In the genomic region with DNA sequence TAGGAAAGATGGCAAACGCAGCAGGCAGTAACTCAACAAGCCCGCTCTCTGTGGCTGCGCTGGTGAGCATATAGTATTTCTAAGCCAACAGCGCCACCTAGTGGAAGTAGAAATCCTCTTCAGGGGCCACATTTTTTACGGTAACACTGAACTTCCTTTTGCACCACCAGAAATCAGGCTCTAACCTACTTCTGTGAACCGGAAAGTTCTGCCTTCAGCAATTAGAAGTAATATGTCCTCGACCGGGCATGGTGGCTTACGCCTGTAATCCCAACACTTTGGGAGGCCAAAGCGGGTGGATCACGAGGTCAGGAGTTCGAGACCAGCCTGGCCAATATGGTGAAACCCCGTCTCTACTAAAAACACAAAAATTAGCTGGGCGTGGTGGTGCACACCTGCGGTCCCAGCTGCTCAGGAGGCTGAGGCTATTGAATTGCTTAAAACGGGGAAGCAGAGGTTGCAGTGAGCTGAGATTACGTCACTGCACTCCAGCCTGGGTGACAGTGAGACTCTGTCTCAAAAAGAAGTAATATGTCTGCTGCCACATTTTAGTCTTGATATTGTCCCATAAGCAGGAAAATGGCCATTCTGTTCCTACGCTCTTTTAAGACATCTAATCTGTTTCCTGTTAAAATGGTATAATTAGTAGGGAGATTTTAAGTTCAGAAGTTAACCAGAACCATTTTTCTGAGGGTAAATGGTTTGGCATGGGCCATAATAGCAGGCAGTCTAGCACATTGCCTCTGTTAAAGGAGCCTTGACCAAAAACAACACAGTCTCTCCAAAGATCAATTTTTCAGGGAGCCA, we compare ENCODE assay signal across 8 cellular contexts. TPM values are rescaled to one million over a fixed set of nuclear protein-coding genes. Genes with fewer than 3 reads are reported as not detected.
DNase-seq lines count a peak whose midpoint lies in the region; ATAC-seq and TF ChIP-seq lines count a peak whose summit lies in the region.

No MANE protein-coding gene starts in this region.

- peak overlapping the region; percentile 39 for H3K4me3 ChIP-seq in H7 (ENCODE audit: insufficient read depth, low read depth, low read length)
- H3K4me3 ChIP-seq in adrenal gland: peak overlapping the region in 1 of 4 donors; percentile 57
- no peak overlapping the region for H3K4me3 ChIP-seq in right atrium auricular region
- no peak overlapping the region for H3K4me3 ChIP-seq in aorta (ENCODE audit: low read length in 2 of 2)

- 19 to 31% (median 26%) methylated on average over 11 to 18 of the region's 18 CpGs for WGBS in adrenal gland, 4 donors
- 30 to 33% methylated on average over 18 of the region's 18 CpGs for WGBS in aorta, 2 donors

- H3K36me3 ChIP-seq in H7 (replicated peaks; ENCODE audit: control insufficient read depth, insufficient read depth, low read length) (no peaks in the 10 kb centered on the region), adrenal gland (replicated peaks in 1 of 2) (no peaks in the 10 kb centered on the region), right atrium auricular region (no peaks in the 10 kb centered on the region), aorta (ENCODE audit: control insufficient read depth in 1 of 2, insufficient read depth in 2 of 2, low read length in 1 of 2) (no peaks in the 10 kb centered on the region)

- H3K27me3 ChIP-seq in H7 (ENCODE audit: control insufficient read depth, insufficient read depth, low read length) (no peaks in the 10 kb centered on the region), adrenal gland (no peaks in the 10 kb centered on the region), right atrium auricular region (no peaks in the 10 kb centered on the region), aorta (ENCODE audit: control insufficient read depth in 1 of 2, insufficient read depth in 2 of 2, low read length in 1 of 2) (no peaks in the 10 kb centered on the region)

- H3K4me1 ChIP-seq in adrenal gland (replicated peaks in 1 of 2): peaks cover 0 to 7% of the 10 kb centered on the region in 2 donors
- peaks cover 0 to 5% of the 10 kb centered on the region in 2 donors for H3K4me1 ChIP-seq in right atrium auricular region
- H3K4me1 ChIP-seq in aorta (ENCODE audit: control insufficient read depth in 1 of 2, insufficient read depth in 2 of 2, low read length in 2 of 2): no peaks in the 10 kb centered on the region

- DNase-seq in DMS79 treated with DMSO at 0.1 percent for 48 hours (lab: John Stamatoyannopoulos, UW): peak; percentile 76
- DNase-seq in H7: peak; percentile 77
- DNase-seq in NCI-H1105 treated with DMSO at 0.1 percent for 48 hours (lab: John Stamatoyannopoulos, UW): peak; percentile 83
- peak; percentile 66 for DNase-seq in T follicular helper cell (ENCODE audit: low read depth)
- peak; percentile 77 to 92 (median 85) for DNase-seq in adrenal gland
- peak; percentile 87 for DNase-seq in right atrium auricular region (ENCODE audit: low spot score)
- DNase-seq in pulmonary artery endothelial cell (ENCODE audit: low read depth, low spot score): peak; percentile 44
- DNase-seq in aorta: peak; percentile 79 to 82

- intact Hi-C loops in adrenal gland (cut with DNase I) (loop anchor here (2.0 to 10.0 kb wide), 2 partner anchors 414 to 418 kb away; no protein-coding TSS in a partner anchor), aorta (cut with DNase I) (loop anchor here (1.0 to 10.0 kb wide), 3 partner anchors 419 to 494 kb away; no protein-coding TSS in a partner anchor)

- H3K9me3 ChIP-seq in adrenal gland (replicated peaks in 1 of 3) (no peaks in the 10 kb centered on the region), right atrium auricular region (no peaks in the 10 kb centered on the region), aorta (ENCODE audit: control insufficient read depth, low read length) (no peaks in the 10 kb centered on the region)

- ATAC-seq in aorta (ENCODE audit: low FRiP score): peak; percentile 96

- TF ChIP-seq CTCF in adrenal gland (IDR thresholded peaks at IDR 0.05) (peak; percentile 92 to 97 (median 96)), right atrium auricular region (IDR thresholded peaks at IDR 0.05) (peak; percentile 74 to 92)

- H3K27ac ChIP-seq in adrenal gland (peak overlapping the region in 2 of 5 donors; percentile 38 to 49), right atrium auricular region (no peak overlapping the region), aorta (ENCODE audit: low read depth in 1 of 2, low read length in 2 of 2) (no peak overlapping the region)

- no peak for TF ChIP-seq POLR2A in adrenal gland (IDR thresholded peaks at IDR 0.05)

RNA-seq across cellular contexts. Expression of gene APOBEC1, which starts 26.7 kb away (rescaled TPM):
- not detected in 2 replicates for total RNA-seq in H7 (2014; rRNA removed; shearing (Covaris generic))
- total RNA-seq in adrenal gland (not detected), right atrium auricular region (not detected), pulmonary artery endothelial cell (not detected in 2 replicates), aorta (not detected)
- polyA plus RNA-seq in adrenal gland (not detected), aorta (10 to 100 TPM in 1 of 2 donors, not detected in 1; 22.8 TPM)

RNA-seq across cellular contexts. Expression of gene GDF3, which starts 56.6 kb away (rescaled TPM):
- total RNA-seq in H7 (2014; rRNA removed; shearing (Covaris generic)): 144 and 172 TPM in 2 replicates
- total RNA-seq in adrenal gland (1 to 10 TPM in 2 of 8 donors, under 1 TPM in 5, not detected in 1; 0.24 to 1.6 (median 0.68) TPM), right atrium auricular region (not detected), pulmonary artery endothelial cell (0.13 TPM in 1 of 2 replicates, not detected in the other), aorta (under 1 TPM; 0.30 to 0.84 TPM)
- polyA plus RNA-seq in adrenal gland (1 to 10 TPM in 2 of 3 donors, under 1 TPM in 1; 0.16 to 2.9 (median 1.8) TPM), aorta (not detected)

Comparison
In these comparisons a context has a peak if more than half of its experiments do, and no peak if none do; other contexts are left out.
1. RNA of gene GDF3, which starts 56.6 kb away (total RNA-seq): 144 to 172 TPM in H7; 0.30 to 0.84 TPM in aorta, 0.24 to 1.6 TPM in adrenal gland, not detected in right atrium auricular region and 0.13 TPM in pulmonary artery endothelial cell; every median in the first group is over 10 times any median in the second.
2. Peak in every context shown above with its lines, with median percentiles within 50 percentile points of each other: DNase-seq.